ENCODE assay signal across 8 cellular contexts in genomic region chr9:128094166-128094949, GRCh38. TPM values are rescaled to one million over a fixed set of nuclear protein-coding genes. Genes with fewer than 3 reads are reported as not detected.
DNase-seq lines count a peak whose midpoint lies in the region; ATAC-seq and TF ChIP-seq lines count a peak whose summit lies in the region.

No MANE protein-coding gene starts in this region.

- H3K36me3 ChIP-seq in HCT116 (ENCODE audit: control insufficient read depth in 1 of 2, insufficient read depth in 2 of 2, low read length in 2 of 2) (no peaks in the 10 kb centered on the region), adipocyte (ENCODE audit: control insufficient read depth, insufficient read depth, low read length, severe bottlenecking) (no peaks in the 10 kb centered on the region), trophoblast cell (ENCODE audit: control insufficient read depth in 1 of 2, insufficient read depth in 2 of 2, low read length in 2 of 2) (no peaks in the 10 kb centered on the region), tibial artery (no peaks in the 10 kb centered on the region)

- peak overlapping the region; percentile 57 for H3K4me2 ChIP-seq in HCT116 (ENCODE audit: low read length)
- no peak overlapping the region for H3K4me2 ChIP-seq in trophoblast cell (ENCODE audit: low read length)

- POLR2A ChIA-PET in HCT116 (lab: Charles Lee), result interaction anchor here (0.7 to 1.9 kb wide), 2 partner anchors 16 to 20 kb away, joined by 3 to 5 read pairs; no protein-coding TSS in a partner anchor

- H3K79me2 ChIP-seq in HCT116 (ENCODE audit: insufficient read depth, low read length) (peaks cover 78% of the 10 kb centered on the region), trophoblast cell (ENCODE audit: control insufficient read depth, insufficient read depth, low read length, poor library complexity) (peaks cover 9% of the 10 kb centered on the region)

- H3K4me3 ChIP-seq in HCT116 (replicated peaks in 1 of 2; ENCODE audit: low read depth in 1 of 2, low read length in 2 of 2) (no peak overlapping the region), adipocyte (ENCODE audit: low read length) (peak overlapping the region; percentile 76), trophoblast cell (ENCODE audit: low read depth, low read length) (no peak overlapping the region), tibial artery (peak overlapping the region; percentile 11 to 39)

- H3K79me1 ChIP-seq in trophoblast cell (ENCODE audit: low read length), result peaks cover 17% of the 10 kb centered on the region

- H3K4me1 ChIP-seq in HCT116 (ENCODE audit: control insufficient read depth in 1 of 2, insufficient read depth in 2 of 2, low read length in 2 of 2), result peaks cover 31 to 58% of the 10 kb centered on the region in 2 experiments
- H3K4me1 ChIP-seq in adipocyte (ENCODE audit: control insufficient read depth, insufficient read depth, low read length), result peaks cover 54% of the 10 kb centered on the region
- H3K4me1 ChIP-seq in trophoblast cell (ENCODE audit: control insufficient read depth in 1 of 2, insufficient read depth in 2 of 2, low read length in 2 of 2), result peaks cover 18 to 19% of the 10 kb centered on the region in 2 experiments
- H3K4me1 ChIP-seq in tibial artery, result peaks cover 9 to 67% (median 54%) of the 10 kb centered on the region in 4 donors

- H3K23ac ChIP-seq in trophoblast cell (ENCODE audit: low read length), result no peak overlapping the region

- intact Hi-C loops in HCT116 (cut with micrococcal nuclease) (no loop called here), head of caudate nucleus (cut with DNase I) (no loop called here), tibial artery (cut with DNase I; ENCODE audit: low total_unique reads) (no loop called here)

- H3K27me3 ChIP-seq in HCT116 (ENCODE audit: insufficient read depth, low read length) (no peaks in the 10 kb centered on the region), adipocyte (replicated peaks; ENCODE audit: control insufficient read depth, insufficient read depth, low read length) (no peaks in the 10 kb centered on the region), trophoblast cell (ENCODE audit: insufficient read depth, low read length) (no peaks in the 10 kb centered on the region), tibial artery (no peaks in the 10 kb centered on the region)

- H2BK5ac ChIP-seq in trophoblast cell (ENCODE audit: low read depth, low read length, poor library complexity), result no peak overlapping the region

- H4K12ac ChIP-seq in trophoblast cell (ENCODE audit: low read depth, low read length), result no peak overlapping the region

- H2AK5ac ChIP-seq in trophoblast cell (ENCODE audit: low read length), result no peak overlapping the region

- DNase-seq in ELF-1 (ENCODE audit: low read depth, low spot score) (peak; percentile 55), HCT116 (ENCODE audit: low read depth, low spot score) (peak; percentile 89), NAMALWA (ENCODE audit: low spot score) (peak; percentile 92), SKM-1 (lab: John Stamatoyannopoulos, UW; ENCODE audit: unreplicated experiment) (peak; percentile 93), adipocyte (ENCODE audit: low read depth) (peak; percentile 99), head of caudate nucleus (peak; percentile 73 to 97 (median 89)), trophoblast cell (peak; percentile 99), tibial artery (peak; percentile 96)

- CTCF ChIA-PET in HCT116 (lab: Charles Lee), result interaction anchor here (1.0 to 1.9 kb wide), 4 partner anchors 24 to 151 kb away, joined by 3 to 7 read pairs (median 3); no protein-coding TSS in a partner anchor

- H3K9me2 ChIP-seq in HCT116 (ENCODE audit: insufficient read depth), result no peaks in the 10 kb centered on the region

- RAD21 ChIA-PET in HCT116 (lab: Charles Lee; ENCODE audit: low non-redundant PET in 1 of 2, low total read pairs in 2 of 2, uncharacterized antibody in 2 of 2, unreplicated experiment in 2 of 2), result no interaction called here

- no peak overlapping the region for H2BK12ac ChIP-seq in trophoblast cell (ENCODE audit: low read length)

- no peaks in the 10 kb centered on the region for H3K9me3 ChIP-seq in HCT116 (ENCODE audit: control insufficient read depth in 1 of 2, insufficient read depth in 1 of 2, low read depth in 1 of 2, low read length in 2 of 2)
- H3K9me3 ChIP-seq in adipocyte (ENCODE audit: control insufficient read depth, low read length), result no peaks in the 10 kb centered on the region
- H3K9me3 ChIP-seq in trophoblast cell (ENCODE audit: insufficient read depth, low read depth, low read length), result no peaks in the 10 kb centered on the region
- H3K9me3 ChIP-seq in tibial artery, result no peaks in the 10 kb centered on the region

- no peak overlapping the region for H3K14ac ChIP-seq in trophoblast cell (ENCODE audit: low read length)

- peak overlapping the region; percentile 39 for H3K9ac ChIP-seq in HCT116 (ENCODE audit: low read length)
- H3K9ac ChIP-seq in adipocyte (ENCODE audit: low read length), result peak overlapping the region; percentile 74
- no peak overlapping the region for H3K9ac ChIP-seq in trophoblast cell (ENCODE audit: low read length)

- peak overlapping the region; percentile 32; the same call in 1 of the 2 replicates for H3K27ac ChIP-seq in HCT116 (ENCODE audit: low read depth, low read length)
- H3K27ac ChIP-seq in trophoblast cell (ENCODE audit: low read depth, low read length), result no peak overlapping the region
- H3K27ac ChIP-seq in tibial artery, result peak overlapping the region; percentile 85 to 86

- no CpG with 5 or more reads among the region's 8 CpGs for WGBS in trophoblast cell (ENCODE audit: extremely low coverage, insufficient coverage, insufficient read length)

- no peak overlapping the region for H2BK120ac ChIP-seq in trophoblast cell (ENCODE audit: insufficient read depth, low read length, poor library complexity)

- BruUV-seq in HCT116 (replicated peaks; lab: Mats Ljungman, UMichigan), result no TSS peak

- TF ChIP-seq POLR2A in HCT116 (IDR thresholded peaks at IDR 0.05; ENCODE audit: borderline replicate concordance, extremely low read depth, insufficient read depth, insufficient read length), result no peak

- TF ChIP-seq CTCF in HCT116 (IDR thresholded peaks at IDR 0.05 in 2 of 3, conservative IDR thresholded peaks at IDR 0.05 in 1 of 3; ENCODE audit: borderline replicate concordance in 1 of 3, insufficient read depth in 1 of 3, low read depth in 2 of 3, low read length in 2 of 3) (no peak), tibial artery (IDR thresholded peaks at IDR 0.05) (no peak)

- TF ChIP-seq RAD21 in HCT116 (IDR thresholded peaks at IDR 0.05; ENCODE audit: low read depth), result no peak

- no peaks in the 10 kb centered on the region for H4K20me1 ChIP-seq in HCT116 (ENCODE audit: insufficient read depth)

- H3K4ac ChIP-seq in trophoblast cell (ENCODE audit: low read depth, low read length), result no peak overlapping the region

- no peak overlapping the region for H3K18ac ChIP-seq in trophoblast cell (ENCODE audit: low read length)

- no peak overlapping the region for H2AFZ ChIP-seq in HCT116 (ENCODE audit: low read depth, low read length, poor library complexity, severe bottlenecking)
- no peak overlapping the region for H2AFZ ChIP-seq in trophoblast cell (ENCODE audit: insufficient read depth, low read length, poor library complexity)

- H4K91ac ChIP-seq in trophoblast cell (ENCODE audit: low read depth, low read length), result no peak overlapping the region

- H4K8ac ChIP-seq in trophoblast cell (ENCODE audit: low read depth, low read length), result no peak overlapping the region

- ATAC-seq in HCT116, result peak; percentile 74

TF ChIP-seq in HCT116, 20 proteins besides CTCF, POLR2A, EP300 and RAD21:
- TF ChIP-seq POLR2AphosphoS5 (IDR thresholded peaks at IDR 0.05; ENCODE audit: low read depth, low read length) (peak; percentile 40; the same call in 1 of the 2 replicates), EZH2phosphoT487 (IDR thresholded peaks at IDR 0.05; ENCODE audit: borderline replicate concordance) (no peak), SP1 (IDR thresholded peaks at IDR 0.05; ENCODE audit: low read depth) (0 out of 2 replicates have a peak, but pooled peaks have one; percentile 19), ZNF274 (IDR thresholded peaks at IDR 0.05; ENCODE audit: low read depth, low read length) (no peak), CEBPB (IDR thresholded peaks at IDR 0.05; ENCODE audit: low read depth) (no peak)

RNA-seq across cellular contexts. Expression of gene SLC25A25, which starts 26.3 kb away (rescaled TPM):
- 15.3 TPM for total RNA-seq in HCT116 (2021; ENCODE audit: unreplicated experiment)
- 18.8 and 20.5 TPM in 2 replicates for polyA plus RNA-seq in HCT116 (2012)
- polyA plus RNA-seq in trophoblast cell (2013), result 10.2 and 11.5 TPM in 2 replicates

RNA-seq across cellular contexts. Expression of gene NAIF1, which starts 27.2 kb away (rescaled TPM):
- total RNA-seq in HCT116 (2021; ENCODE audit: unreplicated experiment), result 11.0 TPM
- polyA plus RNA-seq in HCT116 (2012), result 13.3 and 16.7 TPM in 2 replicates
- polyA plus RNA-seq in trophoblast cell (2013), result 6.6 and 7.1 TPM in 2 replicates

RNA-seq across cellular contexts. Expression of gene PTGES2, which starts 33.2 kb away (rescaled TPM):
- 148 TPM for total RNA-seq in HCT116 (2021; ENCODE audit: unreplicated experiment)
- 154 and 164 TPM in 2 replicates for polyA plus RNA-seq in HCT116 (2012)
- polyA plus RNA-seq in trophoblast cell (2013), result 24.0 and 25.6 TPM in 2 replicates

RNA-seq across cellular contexts. Expression of gene LCN2, which starts 54.9 kb away (rescaled TPM):
- 9.2 TPM for total RNA-seq in HCT116 (2021; ENCODE audit: unreplicated experiment)
- 99.1 and 318 TPM in 2 replicates for polyA plus RNA-seq in HCT116 (2012)
- polyA plus RNA-seq in trophoblast cell (2013), result not detected in 2 replicates

Comparison
In these comparisons a context has a peak if more than half of its experiments do, and no peak if none do; other contexts are left out.
1. H3K4me3 ChIP-seq: peak in adipocyte (single experiment) and tibial artery (2 of 2); none in HCT116 (0 of 2) and trophoblast cell (single experiment).
2. Peak in every context shown above with its lines, with median percentiles within 50 percentile points of each other: DNase-seq.